In the genomic region with DNA sequence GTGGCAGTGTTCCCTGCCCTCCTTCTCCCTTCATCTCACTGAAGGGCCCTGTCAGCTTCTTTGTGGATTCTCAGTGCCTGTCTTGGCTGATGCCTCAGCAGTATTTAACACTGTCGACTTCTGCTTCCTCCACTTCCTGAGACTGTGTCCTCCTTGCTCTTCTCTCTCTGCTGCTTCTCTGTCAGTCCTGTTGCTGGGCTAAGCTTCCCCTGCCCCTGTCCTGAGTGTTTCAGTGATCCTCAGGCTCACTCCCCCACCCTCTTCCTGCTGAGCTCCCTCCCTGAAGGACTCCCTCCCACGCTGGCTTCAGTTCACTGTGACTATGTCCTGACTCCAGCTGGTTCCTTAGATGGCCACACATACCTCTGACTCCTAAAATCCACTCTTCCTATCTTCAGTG, we compare ENCODE assay signal across 1 cellular context.
TF ChIP-seq lines count a peak whose summit lies in the region.

No MANE protein-coding gene starts in this region.

TF ChIP-seq in liver, 16 proteins besides CTCF, POLR2A, EP300 and RAD21 (continued from another document):
- TF ChIP-seq ZBTB33 (IDR thresholded peaks at IDR 0.05), result no peak
